In the genomic region with DNA sequence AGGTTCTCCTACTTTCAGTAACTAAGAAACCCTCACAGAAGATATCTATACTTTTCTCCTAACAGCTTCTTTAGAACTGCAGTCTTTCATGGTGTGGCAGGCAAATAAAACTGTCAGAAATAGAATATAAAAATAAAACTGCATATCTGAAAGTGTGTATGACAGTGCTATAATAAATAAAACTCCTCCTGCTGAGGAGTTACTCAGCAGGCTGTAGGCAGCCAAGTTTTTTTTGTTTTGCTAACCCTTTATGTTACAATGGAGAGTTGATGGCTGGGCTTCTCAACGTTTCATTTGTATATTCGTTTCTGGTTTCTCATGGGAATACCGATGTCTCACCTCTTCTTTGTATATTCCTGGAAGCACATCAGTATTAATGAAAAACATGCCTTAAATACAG, we compare ENCODE assay signal across 1 cellular context.
TF ChIP-seq lines count a peak whose summit lies in the region.

No MANE protein-coding gene starts in this region.

TF ChIP-seq in GM23338, 12 proteins besides CTCF, POLR2A, EP300 and RAD21 (continued from another document):
- no peak for TF ChIP-seq ETS1 (IDR thresholded peaks at IDR 0.05)
- no peak for TF ChIP-seq JUNB (IDR thresholded peaks at IDR 0.05; ENCODE audit: unreplicated experiment)
- no peak for TF ChIP-seq ZNF331 (CRISPR knock-in tag; IDR thresholded peaks at IDR 0.05; ENCODE audit: low read depth)
- no peak for TF ChIP-seq EZH2phosphoT487 (IDR thresholded peaks at IDR 0.05; ENCODE audit: unreplicated experiment)
- TF ChIP-seq ZNF114 (CRISPR knock-in tag; IDR thresholded peaks at IDR 0.05) = no peak
- TF ChIP-seq, protein P1, sequence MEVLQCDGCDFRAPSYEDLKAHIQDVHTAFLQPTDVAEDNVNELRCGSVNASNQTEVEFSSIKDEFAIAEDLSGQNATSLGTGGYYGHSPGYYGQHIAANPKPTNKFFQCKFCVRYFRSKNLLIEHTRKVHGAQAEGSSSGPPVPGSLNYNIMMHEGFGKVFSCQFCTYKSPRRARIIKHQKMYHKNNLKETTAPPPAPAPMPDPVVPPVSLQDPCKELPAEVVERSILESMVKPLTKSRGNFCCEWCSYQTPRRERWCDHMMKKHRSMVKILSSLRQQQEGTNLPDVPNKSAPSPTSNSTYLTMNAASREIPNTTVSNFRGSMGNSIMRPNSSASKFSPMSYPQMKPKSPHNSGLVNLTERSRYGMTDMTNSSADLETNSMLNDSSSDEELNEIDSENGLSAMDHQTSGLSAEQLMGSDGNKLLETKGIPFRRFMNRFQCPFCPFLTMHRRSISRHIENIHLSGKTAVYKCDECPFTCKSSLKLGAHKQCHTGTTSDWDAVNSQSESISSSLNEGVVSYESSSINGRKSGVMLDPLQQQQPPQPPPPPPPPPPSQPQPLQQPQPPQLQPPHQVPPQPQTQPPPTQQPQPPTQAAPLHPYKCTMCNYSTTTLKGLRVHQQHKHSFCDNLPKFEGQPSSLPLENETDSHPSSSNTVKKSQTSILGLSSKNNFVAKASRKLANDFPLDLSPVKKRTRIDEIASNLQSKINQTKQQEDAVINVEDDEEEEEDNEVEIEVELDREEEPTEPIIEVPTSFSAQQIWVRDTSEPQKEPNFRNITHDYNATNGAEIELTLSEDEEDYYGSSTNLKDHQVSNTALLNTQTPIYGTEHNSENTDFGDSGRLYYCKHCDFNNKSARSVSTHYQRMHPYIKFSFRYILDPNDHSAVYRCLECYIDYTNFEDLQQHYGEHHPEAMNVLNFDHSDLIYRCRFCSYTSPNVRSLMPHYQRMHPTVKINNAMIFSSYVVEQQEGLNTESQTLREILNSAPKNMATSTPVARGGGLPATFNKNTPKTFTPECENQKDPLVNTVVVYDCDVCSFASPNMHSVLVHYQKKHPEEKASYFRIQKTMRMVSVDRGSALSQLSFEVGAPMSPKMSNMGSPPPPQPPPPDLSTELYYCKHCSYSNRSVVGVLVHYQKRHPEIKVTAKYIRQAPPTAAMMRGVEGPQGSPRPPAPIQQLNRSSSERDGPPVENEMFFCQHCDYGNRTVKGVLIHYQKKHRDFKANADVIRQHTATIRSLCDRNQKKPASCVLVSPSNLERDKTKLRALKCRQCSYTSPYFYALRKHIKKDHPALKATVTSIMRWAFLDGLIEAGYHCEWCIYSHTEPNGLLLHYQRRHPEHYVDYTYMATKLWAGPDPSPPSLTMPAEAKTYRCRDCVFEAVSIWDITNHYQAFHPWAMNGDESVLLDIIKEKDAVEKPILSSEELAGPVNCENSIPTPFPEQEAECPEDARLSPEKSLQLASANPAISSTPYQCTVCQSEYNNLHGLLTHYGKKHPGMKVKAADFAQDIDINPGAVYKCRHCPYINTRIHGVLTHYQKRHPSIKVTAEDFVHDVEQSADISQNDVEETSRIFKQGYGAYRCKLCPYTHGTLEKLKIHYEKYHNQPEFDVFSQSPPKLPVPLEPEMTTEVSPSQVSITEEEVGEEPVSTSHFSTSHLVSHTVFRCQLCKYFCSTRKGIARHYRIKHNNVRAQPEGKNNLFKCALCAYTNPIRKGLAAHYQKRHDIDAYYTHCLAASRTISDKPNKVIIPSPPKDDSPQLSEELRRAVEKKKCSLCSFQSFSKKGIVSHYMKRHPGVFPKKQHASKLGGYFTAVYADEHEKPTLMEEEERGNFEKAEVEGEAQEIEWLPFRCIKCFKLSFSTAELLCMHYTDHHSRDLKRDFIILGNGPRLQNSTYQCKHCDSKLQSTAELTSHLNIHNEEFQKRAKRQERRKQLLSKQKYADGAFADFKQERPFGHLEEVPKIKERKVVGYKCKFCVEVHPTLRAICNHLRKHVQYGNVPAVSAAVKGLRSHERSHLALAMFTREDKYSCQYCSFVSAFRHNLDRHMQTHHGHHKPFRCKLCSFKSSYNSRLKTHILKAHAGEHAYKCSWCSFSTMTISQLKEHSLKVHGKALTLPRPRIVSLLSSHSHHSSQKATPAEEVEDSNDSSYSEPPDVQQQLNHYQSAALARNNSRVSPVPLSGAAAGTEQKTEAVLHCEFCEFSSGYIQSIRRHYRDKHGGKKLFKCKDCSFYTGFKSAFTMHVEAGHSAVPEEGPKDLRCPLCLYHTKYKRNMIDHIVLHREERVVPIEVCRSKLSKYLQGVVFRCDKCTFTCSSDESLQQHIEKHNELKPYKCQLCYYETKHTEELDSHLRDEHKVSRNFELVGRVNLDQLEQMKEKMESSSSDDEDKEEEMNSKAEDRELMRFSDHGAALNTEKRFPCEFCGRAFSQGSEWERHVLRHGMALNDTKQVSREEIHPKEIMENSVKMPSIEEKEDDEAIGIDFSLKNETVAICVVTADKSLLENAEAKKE (CRISPR knock-in tag; IDR thresholded peaks at IDR 0.05) = 0 out of 2 replicates have a peak, but pooled peaks have one; percentile 41
- TF ChIP-seq EZH2 (IDR thresholded peaks at IDR 0.05; ENCODE audit: low read depth, unreplicated experiment) = no peak
- TF ChIP-seq CREB1 (CRISPR knock-in tag; IDR thresholded peaks at IDR 0.05; ENCODE audit: low read depth) = no peak
- TF ChIP-seq, protein P2, sequence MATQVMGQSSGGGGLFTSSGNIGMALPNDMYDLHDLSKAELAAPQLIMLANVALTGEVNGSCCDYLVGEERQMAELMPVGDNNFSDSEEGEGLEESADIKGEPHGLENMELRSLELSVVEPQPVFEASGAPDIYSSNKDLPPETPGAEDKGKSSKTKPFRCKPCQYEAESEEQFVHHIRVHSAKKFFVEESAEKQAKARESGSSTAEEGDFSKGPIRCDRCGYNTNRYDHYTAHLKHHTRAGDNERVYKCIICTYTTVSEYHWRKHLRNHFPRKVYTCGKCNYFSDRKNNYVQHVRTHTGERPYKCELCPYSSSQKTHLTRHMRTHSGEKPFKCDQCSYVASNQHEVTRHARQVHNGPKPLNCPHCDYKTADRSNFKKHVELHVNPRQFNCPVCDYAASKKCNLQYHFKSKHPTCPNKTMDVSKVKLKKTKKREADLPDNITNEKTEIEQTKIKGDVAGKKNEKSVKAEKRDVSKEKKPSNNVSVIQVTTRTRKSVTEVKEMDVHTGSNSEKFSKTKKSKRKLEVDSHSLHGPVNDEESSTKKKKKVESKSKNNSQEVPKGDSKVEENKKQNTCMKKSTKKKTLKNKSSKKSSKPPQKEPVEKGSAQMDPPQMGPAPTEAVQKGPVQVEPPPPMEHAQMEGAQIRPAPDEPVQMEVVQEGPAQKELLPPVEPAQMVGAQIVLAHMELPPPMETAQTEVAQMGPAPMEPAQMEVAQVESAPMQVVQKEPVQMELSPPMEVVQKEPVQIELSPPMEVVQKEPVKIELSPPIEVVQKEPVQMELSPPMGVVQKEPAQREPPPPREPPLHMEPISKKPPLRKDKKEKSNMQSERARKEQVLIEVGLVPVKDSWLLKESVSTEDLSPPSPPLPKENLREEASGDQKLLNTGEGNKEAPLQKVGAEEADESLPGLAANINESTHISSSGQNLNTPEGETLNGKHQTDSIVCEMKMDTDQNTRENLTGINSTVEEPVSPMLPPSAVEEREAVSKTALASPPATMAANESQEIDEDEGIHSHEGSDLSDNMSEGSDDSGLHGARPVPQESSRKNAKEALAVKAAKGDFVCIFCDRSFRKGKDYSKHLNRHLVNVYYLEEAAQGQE (IDR thresholded peaks at IDR 0.05; ENCODE audit: unreplicated experiment) = no peak
- no peak for TF ChIP-seq STAT1 (IDR thresholded peaks at IDR 0.05; ENCODE audit: unreplicated experiment)
- TF ChIP-seq POLR2AphosphoS5 (IDR thresholded peaks at IDR 0.05; ENCODE audit: low read depth) = no peak
